ENCODE assay signal across 12 cellular contexts in the genomic region with DNA sequence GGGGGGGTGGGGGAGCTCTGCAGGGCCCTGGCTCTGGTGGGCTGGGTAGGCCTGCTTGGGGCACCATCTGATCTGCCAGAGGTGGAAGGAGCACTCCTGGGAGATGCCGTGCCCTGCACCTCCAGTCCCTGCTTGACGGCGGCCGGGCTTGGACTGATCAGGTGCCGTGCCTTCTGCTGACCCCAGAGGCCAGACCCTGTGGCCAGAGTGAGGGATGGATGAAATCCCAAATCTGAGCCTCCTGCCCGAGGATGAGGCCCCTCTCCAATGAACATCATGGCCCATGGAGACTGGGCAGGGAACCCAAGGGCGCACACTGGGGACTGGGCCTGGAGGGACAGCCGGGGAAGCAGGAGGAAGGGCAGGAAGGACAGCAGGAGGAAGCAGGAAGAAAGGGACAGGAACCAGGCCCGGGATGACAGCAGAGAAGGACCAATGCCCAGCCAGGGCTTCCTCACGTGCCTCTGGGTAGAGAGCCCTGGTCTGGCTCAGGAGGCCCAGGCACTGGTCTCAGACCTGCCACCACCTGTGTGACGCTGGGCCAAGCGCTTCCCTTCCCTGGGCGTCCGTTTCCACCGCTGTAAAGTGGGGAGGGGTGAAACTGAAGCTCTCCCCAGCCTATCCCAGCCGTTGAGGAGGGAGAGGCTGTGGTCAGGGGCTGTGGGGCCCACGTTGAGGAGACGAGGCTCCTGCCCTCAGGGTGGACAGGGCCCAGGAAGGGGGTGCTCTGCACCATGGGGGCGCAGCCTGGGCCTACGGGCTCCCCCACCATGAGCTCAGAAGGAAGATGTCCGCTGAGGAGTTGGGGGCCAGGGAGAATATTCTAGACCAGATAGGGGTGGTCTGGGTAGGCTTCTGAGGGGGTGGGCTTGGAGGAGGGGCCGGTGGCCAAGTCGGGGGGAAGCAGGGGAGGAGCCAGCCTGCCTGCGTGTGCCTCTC. TPM values are rescaled to one million over a fixed set of nuclear protein-coding genes. Genes with fewer than 3 reads are reported as not detected.
DNase-seq lines count a peak whose midpoint lies in the region; ATAC-seq, FAIRE-seq and TF ChIP-seq lines count a peak whose summit lies in the region.
"Had no signal": no experiment of that assay in that cellular context is flagged by ENCODE, and none has a peak within 500 bp of the region (broad histone marks: within the 10 kb centered on the region; RNA-seq: fewer than 3 reads in every experiment).

No MANE protein-coding gene starts in this region.

- peaks cover 3% of the 10 kb centered on the region for H3K36me3 Mint-ChIP-seq in activated CD4-positive, alpha-beta T cell treated with anti-CD3 and anti-CD28 coated beads for 36 hours (ENCODE audit: low read depth)
- no peaks in the 10 kb centered on the region for H3K36me3 Mint-ChIP-seq in activated CD4-positive, alpha-beta memory T cell treated with anti-CD3 and anti-CD28 coated beads for 36 hours
- H3K36me3 Mint-ChIP-seq in stimulated activated naive B cell treated with anti-CD40 and anti-IgM and Interleukin-4, amounts not matched to agents 10 μg/mL and 1 μg/mL and 100 μg/mL, for 72 hours = peaks cover 4 to 10% of the 10 kb centered on the region in 2 donors

- H3K9ac ChIP-seq in MM.1S (ENCODE audit: low read length) = no peak overlapping the region

- H3K4me3 ChIP-seq in right cardiac atrium (ENCODE audit: low read length) = no peak overlapping the region
- no peak overlapping the region for H3K4me3 ChIP-seq in MM.1S (ENCODE audit: low read length)

- CTCF ChIA-PET in activated CD4-positive, alpha-beta T cell treated with anti-CD3 and anti-CD28 coated beads for 36 hours (lab: Charles Lee) = interaction anchor here (0.5 kb wide), 1 partner anchor 272 kb away, joined by 3 read pairs; no protein-coding TSS in a partner anchor
- CTCF ChIA-PET in activated CD4-positive, alpha-beta memory T cell treated with anti-CD3 and anti-CD28 coated beads for 36 hours (lab: Charles Lee) = no interaction called here

- no peaks in the 10 kb centered on the region for H3K27me3 Mint-ChIP-seq in activated CD4-positive, alpha-beta T cell treated with anti-CD3 and anti-CD28 coated beads for 36 hours
- H3K27me3 Mint-ChIP-seq in activated CD4-positive, alpha-beta memory T cell treated with anti-CD3 and anti-CD28 coated beads for 36 hours = no peaks in the 10 kb centered on the region
- peaks cover 0 to 35% of the 10 kb centered on the region in 2 donors for H3K27me3 Mint-ChIP-seq in stimulated activated naive B cell treated with anti-CD40 and anti-IgM and Interleukin-4, amounts not matched to agents 10 μg/mL and 1 μg/mL and 100 μg/mL, for 72 hours

- peak; percentile 29 for DNase-seq in activated CD4-positive, alpha-beta T cell treated with anti-CD3 and anti-CD28 coated beads for 36 hours
- DNase-seq in activated CD4-positive, alpha-beta T cell treated with anti-CD3 and anti-CD28 coated beads for 1 hour = no peak
- no peak for DNase-seq in activated CD4-positive, alpha-beta memory T cell treated with anti-CD3 and anti-CD28 coated beads for 36 hours
- DNase-seq in right cardiac atrium (peak in 2 of 3 donors; percentile 46 to 47), MM.1S (no peak), DMS 273 (lab: John Stamatoyannopoulos, UW; ENCODE audit: unreplicated experiment) (no peak), frontal cortex (ENCODE audit: low spot score in 2 of 2) (no peak)
- no peak for DNase-seq in stimulated activated naive B cell treated with anti-CD40 and anti-IgM and Interleukin-4, amounts not matched to agents 10 μg/mL and 1 μg/mL and 100 μg/mL, for 72 hours
- DNase-seq: NCI-H2029, SHP77 had no signal

- no peaks in the 10 kb centered on the region for H3K36me3 ChIP-seq in MM.1S (replicated peaks; ENCODE audit: insufficient read depth, low read length)

- no peaks in the 10 kb centered on the region for H3F3A ChIP-seq in MM.1S (ENCODE audit: insufficient read depth, low read length)

- H3K27me3 ChIP-seq in right cardiac atrium (ENCODE audit: control insufficient read depth, insufficient read depth) (no peaks in the 10 kb centered on the region), MM.1S (replicated peaks; ENCODE audit: insufficient read depth, low read length) (peaks cover 4% of the 10 kb centered on the region; the same call in 1 of the 2 replicates)

- H3K27ac Mint-ChIP-seq in activated CD4-positive, alpha-beta T cell treated with anti-CD3 and anti-CD28 coated beads for 36 hours = peak overlapping the region; percentile 78
- peak overlapping the region; percentile 64 for H3K27ac Mint-ChIP-seq in activated CD4-positive, alpha-beta memory T cell treated with anti-CD3 and anti-CD28 coated beads for 36 hours
- H3K27ac Mint-ChIP-seq in stimulated activated naive B cell treated with anti-CD40 and anti-IgM and Interleukin-4, amounts not matched to agents 10 μg/mL and 1 μg/mL and 100 μg/mL, for 72 hours = peak overlapping the region; percentile 93

- intact Hi-C loops in activated CD4-positive, alpha-beta T cell treated with anti-CD3 and anti-CD28 coated beads for 36 hours (cut with DNase I, micrococcal nuclease) = loop anchor here (5.0 kb wide), 2 partner anchors 57 to 998 kb away; a partner anchor contains a TSS
- intact Hi-C loops in activated CD4-positive, alpha-beta memory T cell treated with anti-CD3 and anti-CD28 coated beads for 36 hours (cut with micrococcal nuclease) = no loop called here
- intact Hi-C loops in right cardiac atrium (cut with DNase I) = no loop called here

- peaks cover 55% of the 10 kb centered on the region for H3K4me1 Mint-ChIP-seq in activated CD4-positive, alpha-beta T cell treated with anti-CD3 and anti-CD28 coated beads for 36 hours
- peaks cover 51% of the 10 kb centered on the region for H3K4me1 Mint-ChIP-seq in activated CD4-positive, alpha-beta memory T cell treated with anti-CD3 and anti-CD28 coated beads for 36 hours (ENCODE audit: low read depth)
- H3K4me1 Mint-ChIP-seq in stimulated activated naive B cell treated with anti-CD40 and anti-IgM and Interleukin-4, amounts not matched to agents 10 μg/mL and 1 μg/mL and 100 μg/mL, for 72 hours = peaks cover 42 to 57% of the 10 kb centered on the region in 2 donors

- no peak overlapping the region for H2AFZ ChIP-seq in MM.1S (ENCODE audit: low read length)

- no peak overlapping the region for H3K4me2 ChIP-seq in MM.1S (ENCODE audit: low read depth, low read length)

- H3K27ac ChIP-seq in right cardiac atrium (ENCODE audit: low read length) (no peak overlapping the region), MM.1S (ENCODE audit: low read length) (no peak overlapping the region)

- H4K20me1 ChIP-seq in MM.1S (ENCODE audit: insufficient read depth, low read length) = no peaks in the 10 kb centered on the region

- H3K9me2 ChIP-seq in MM.1S (replicated peaks; ENCODE audit: insufficient read depth, low read length) = no peaks in the 10 kb centered on the region

- no peak overlapping the region for H3K4me3 Mint-ChIP-seq in activated CD4-positive, alpha-beta T cell treated with anti-CD3 and anti-CD28 coated beads for 36 hours
- H3K4me3 Mint-ChIP-seq in activated CD4-positive, alpha-beta memory T cell treated with anti-CD3 and anti-CD28 coated beads for 36 hours = no peak overlapping the region
- no peak overlapping the region for H3K4me3 Mint-ChIP-seq in stimulated activated naive B cell treated with anti-CD40 and anti-IgM and Interleukin-4, amounts not matched to agents 10 μg/mL and 1 μg/mL and 100 μg/mL, for 72 hours

- no peaks in the 10 kb centered on the region for H3K9me3 Mint-ChIP-seq in activated CD4-positive, alpha-beta T cell treated with anti-CD3 and anti-CD28 coated beads for 36 hours (ENCODE audit: low read depth)
- no peaks in the 10 kb centered on the region for H3K9me3 Mint-ChIP-seq in activated CD4-positive, alpha-beta memory T cell treated with anti-CD3 and anti-CD28 coated beads for 36 hours
- H3K9me3 Mint-ChIP-seq in stimulated activated naive B cell treated with anti-CD40 and anti-IgM and Interleukin-4, amounts not matched to agents 10 μg/mL and 1 μg/mL and 100 μg/mL, for 72 hours = no peaks in the 10 kb centered on the region

- no peak for TF ChIP-seq CTCF in MM.1S (IDR thresholded peaks at IDR 0.05; ENCODE audit: low read length)

- H3K4me1 ChIP-seq in right cardiac atrium (ENCODE audit: control insufficient read depth, insufficient read depth, low read length) = no peaks in the 10 kb centered on the region
- 0 out of 2 replicates have a peak, but pooled peaks cover 4% of the 10 kb centered on the region for H3K4me1 ChIP-seq in MM.1S (ENCODE audit: low read length)

- POLR2A ChIA-PET in activated CD4-positive, alpha-beta T cell treated with anti-CD3 and anti-CD28 coated beads for 36 hours (lab: Charles Lee) = no interaction called here
- POLR2A ChIA-PET in activated CD4-positive, alpha-beta memory T cell treated with anti-CD3 and anti-CD28 coated beads for 36 hours (lab: Charles Lee) = interaction anchor here (1.1 to 2.1 kb wide), 4 partner anchors 12 to 527 kb away, joined by 3 to 7 read pairs (median 4); a partner anchor contains a TSS

- no peaks in the 10 kb centered on the region for H3K79me2 ChIP-seq in MM.1S (ENCODE audit: low read length)

- FAIRE-seq in frontal cortex (lab: Jason Lieb, UNC) = no peak
- FAIRE-seq: colon had no signal

- ATAC-seq in activated CD4-positive, alpha-beta T cell treated with anti-CD3 and anti-CD28 coated beads for 36 hours = no peak
- no peak for ATAC-seq in right cardiac atrium
- peak in 1 of 2 donors; percentile 0 for ATAC-seq in stimulated activated naive B cell treated with anti-CD40 and anti-IgM and Interleukin-4, amounts not matched to agents 10 μg/mL and 1 μg/mL and 100 μg/mL, for 72 hours (replicated peaks)

- H3K9me3 ChIP-seq in right cardiac atrium (ENCODE audit: control insufficient read depth, low read length) (no peaks in the 10 kb centered on the region), MM.1S (replicated peaks; ENCODE audit: insufficient read depth, low read length) (no peaks in the 10 kb centered on the region)

- WGBS in right cardiac atrium = 73% methylated on average over 24 of the region's 24 CpGs

RNA-seq across cellular contexts. Expression of a gene that starts 1.0 kb away (rescaled TPM):
- 1 to 10 TPM; 3.6 to 4.1 TPM for total RNA-seq in activated CD4-positive, alpha-beta T cell treated with anti-CD3 and anti-CD28 coated beads for 36 hours
- total RNA-seq in activated CD4-positive, alpha-beta memory T cell treated with anti-CD3 and anti-CD28 coated beads for 36 hours = 1 to 10 TPM; 3.4 to 4.7 TPM
- total RNA-seq in right cardiac atrium (1 to 10 TPM in 2 of 4 donors, under 1 TPM in 2; 0.53 to 1.4 (median 1.0) TPM), frontal cortex (0.41 TPM)
- 0.84 TPM for polyA plus RNA-seq in right cardiac atrium

RNA-seq across cellular contexts. Expression of a gene that starts 37.7 kb away (rescaled TPM):
- total RNA-seq in activated CD4-positive, alpha-beta T cell treated with anti-CD3 and anti-CD28 coated beads for 36 hours = 10 to 100 TPM; 22.1 to 30.2 TPM
- total RNA-seq in activated CD4-positive, alpha-beta memory T cell treated with anti-CD3 and anti-CD28 coated beads for 36 hours = 10 to 100 TPM; 32.6 to 33.9 TPM
- total RNA-seq in right cardiac atrium (10 to 100 TPM; 21.2 to 44.3 (median 36.2) TPM), frontal cortex (30.6 TPM)
- polyA plus RNA-seq in right cardiac atrium = 40.1 TPM

RNA-seq across cellular contexts. Expression of a gene that starts 56.0 kb away (rescaled TPM):
- 10 to 100 TPM; 35.7 to 43.8 TPM for total RNA-seq in activated CD4-positive, alpha-beta T cell treated with anti-CD3 and anti-CD28 coated beads for 36 hours
- 10 to 100 TPM; 55.2 to 56.0 TPM for total RNA-seq in activated CD4-positive, alpha-beta memory T cell treated with anti-CD3 and anti-CD28 coated beads for 36 hours
- total RNA-seq in right cardiac atrium (10 to 100 TPM; 40.4 to 61.6 (median 58.0) TPM), frontal cortex (4.5 TPM)
- 108 TPM for polyA plus RNA-seq in right cardiac atrium

RNA-seq across cellular contexts. Expression of a gene that starts 58.4 kb away (rescaled TPM):
- not detected for total RNA-seq in activated CD4-positive, alpha-beta T cell treated with anti-CD3 and anti-CD28 coated beads for 36 hours
- total RNA-seq in activated CD4-positive, alpha-beta memory T cell treated with anti-CD3 and anti-CD28 coated beads for 36 hours = not detected
- total RNA-seq in right cardiac atrium = not detected
- polyA plus RNA-seq in right cardiac atrium = not detected
- not detected for total RNA-seq in frontal cortex
- total RNA-seq: HT1080 had no signal

Comparison
In these comparisons a context has a peak if more than half of its experiments do, and no peak if none do; other contexts are left out.
1. DNase-seq: peak in activated CD4-positive, alpha-beta T cell treated with anti-CD3 and anti-CD28 coated beads for 36 hours (single experiment) and right cardiac atrium (2 of 3); none in activated CD4-positive, alpha-beta T cell treated with anti-CD3 and anti-CD28 coated beads for 1 hour (single experiment), activated CD4-positive, alpha-beta memory T cell treated with anti-CD3 and anti-CD28 coated beads for 36 hours (single experiment), stimulated activated naive B cell treated with anti-CD40 and anti-IgM and Interleukin-4, amounts not matched to agents 10 μg/mL and 1 μg/mL and 100 μg/mL, for 72 hours (single experiment), MM.1S (single experiment), DMS 273 (single experiment) and frontal cortex (0 of 2).
2. intact Hi-C loops: an anchor here in activated CD4-positive, alpha-beta T cell treated with anti-CD3 and anti-CD28 coated beads for 36 hours (5.0 kb wide); none called in activated CD4-positive, alpha-beta memory T cell treated with anti-CD3 and anti-CD28 coated beads for 36 hours and right cardiac atrium.
3. Peak in every context shown above with its lines, with median percentiles within 50 percentile points of each other: H3K27ac Mint-ChIP-seq.